14 cellular contexts compared by ENCODE assay signal in genomic region chr10:4429538-4429937, GRCh38.
"Had no signal": no experiment of that assay in that cellular context is flagged by ENCODE, and none has a peak within 500 bp of the region (broad histone marks: within the 10 kb centered on the region; RNA-seq: fewer than 3 reads in every experiment).

No MANE protein-coding gene starts in this region.

- H3K4me1 Mint-ChIP-seq: activated naive CD8-positive, alpha-beta T cell treated with anti-CD3 and anti-CD28 coated beads, Interleukin-2, amount 50 U/mL, for 24 hours; memory B cell; stimulated activated naive B cell treated with anti-CD40 and anti-IgM and Interleukin-4, amounts not matched to agents 10 μg/mL and 1 μg/mL and 100 μg/mL, for 72 hours had no signal

- H3K36me3 ChIP-seq: cardiac muscle cell, colonic mucosa, esophagus squamous epithelium, left ventricle myocardium inferior, thyroid gland, uterus had no signal

- ATAC-seq: activated CD4-positive, CD25-positive, alpha-beta regulatory T cell treated with anti-CD3 and anti-CD28 coated beads, Interleukin-2, amount 50 U/mL, for 24 hours; activated naive CD8-positive, alpha-beta T cell treated with anti-CD3 and anti-CD28 coated beads, Interleukin-2, amount 50 U/mL, for 24 hours; stimulated activated naive B cell treated with anti-CD40 and anti-IgM and Interleukin-4, amounts not matched to agents 10 μg/mL and 1 μg/mL and 100 μg/mL, for 72 hours had no signal

- H3K4me1 ChIP-seq: colonic mucosa, esophagus squamous epithelium, left ventricle myocardium inferior, thyroid gland, uterus had no signal

- DNase-seq: activated naive CD4-positive, alpha-beta T cell treated with anti-CD3 and anti-CD28 coated beads for 36 hours; activated naive CD8-positive, alpha-beta T cell treated with anti-CD3 and anti-CD28 coated beads, Interleukin-2, amount 50 U/mL, for 24 hours; activated T-cell treated with anti-CD3 and anti-CD28 coated beads for 4 hours; colonic mucosa; esophagus squamous epithelium; left ventricle myocardium inferior; stimulated activated CD4-positive, alpha-beta T cell treated with anti-CD3 and anti-CD28 coated beads, Interleukin-2, amount 100 ng/mL, for 48 hours; stimulated activated naive B cell treated with anti-CD40 and anti-IgM and Interleukin-4, amounts not matched to agents 10 μg/mL and 1 μg/mL and 100 μg/mL, for 72 hours; thyroid gland had no signal

- H3K27ac ChIP-seq: cardiac muscle cell, colonic mucosa, esophagus squamous epithelium, left ventricle myocardium inferior, thyroid gland, uterus had no signal

- H3K27ac Mint-ChIP-seq: activated naive CD4-positive, alpha-beta T cell treated with anti-CD3 and anti-CD28 coated beads for 36 hours; activated naive CD8-positive, alpha-beta T cell treated with anti-CD3 and anti-CD28 coated beads, Interleukin-2, amount 50 U/mL, for 24 hours; activated T-helper 2 cell treated with anti-CD3 and anti-CD28 coated beads, Interferon-gamma antibody, Interleukin-2, Interleukin-4, amounts not matched to agents 10 μg/mL and 5 μg/mL and 100 μg/mL, durations not matched to agents 14 hours and 24 hours and 36 hours; memory B cell; stimulated activated naive B cell treated with anti-CD40 and anti-IgM and Interleukin-4, amounts not matched to agents 10 μg/mL and 1 μg/mL and 100 μg/mL, for 72 hours had no signal

- H3K4me3 Mint-ChIP-seq: activated naive CD4-positive, alpha-beta T cell treated with anti-CD3 and anti-CD28 coated beads for 36 hours; activated naive CD8-positive, alpha-beta T cell treated with anti-CD3 and anti-CD28 coated beads, Interleukin-2, amount 50 U/mL, for 24 hours; memory B cell; stimulated activated naive B cell treated with anti-CD40 and anti-IgM and Interleukin-4, amounts not matched to agents 10 μg/mL and 1 μg/mL and 100 μg/mL, for 72 hours had no signal

- H3K4me3 ChIP-seq: cardiac muscle cell, colonic mucosa, esophagus squamous epithelium, left ventricle myocardium inferior, thyroid gland, uterus had no signal

- H3K36me3 Mint-ChIP-seq: memory B cell; stimulated activated naive B cell treated with anti-CD40 and anti-IgM and Interleukin-4, amounts not matched to agents 10 μg/mL and 1 μg/mL and 100 μg/mL, for 72 hours had no signal

- H3K27me3 Mint-ChIP-seq: activated naive CD8-positive, alpha-beta T cell treated with anti-CD3 and anti-CD28 coated beads, Interleukin-2, amount 50 U/mL, for 24 hours; stimulated activated naive B cell treated with anti-CD40 and anti-IgM and Interleukin-4, amounts not matched to agents 10 μg/mL and 1 μg/mL and 100 μg/mL, for 72 hours had no signal

- H3K9me3 ChIP-seq: colonic mucosa, esophagus squamous epithelium, left ventricle myocardium inferior, thyroid gland, uterus had no signal

- H3K27me3 ChIP-seq: cardiac muscle cell, colonic mucosa, esophagus squamous epithelium, thyroid gland, uterus had no signal

- H3K9me3 Mint-ChIP-seq: activated naive CD4-positive, alpha-beta T cell treated with anti-CD3 and anti-CD28 coated beads for 36 hours; activated T-helper 2 cell treated with anti-CD3 and anti-CD28 coated beads, Interferon-gamma antibody, Interleukin-2, Interleukin-4, amounts not matched to agents 10 μg/mL and 5 μg/mL and 100 μg/mL, durations not matched to agents 14 hours and 24 hours and 36 hours; stimulated activated naive B cell treated with anti-CD40 and anti-IgM and Interleukin-4, amounts not matched to agents 10 μg/mL and 1 μg/mL and 100 μg/mL, for 72 hours had no signal
